8 cellular contexts compared by ENCODE assay signal in the genomic region with DNA sequence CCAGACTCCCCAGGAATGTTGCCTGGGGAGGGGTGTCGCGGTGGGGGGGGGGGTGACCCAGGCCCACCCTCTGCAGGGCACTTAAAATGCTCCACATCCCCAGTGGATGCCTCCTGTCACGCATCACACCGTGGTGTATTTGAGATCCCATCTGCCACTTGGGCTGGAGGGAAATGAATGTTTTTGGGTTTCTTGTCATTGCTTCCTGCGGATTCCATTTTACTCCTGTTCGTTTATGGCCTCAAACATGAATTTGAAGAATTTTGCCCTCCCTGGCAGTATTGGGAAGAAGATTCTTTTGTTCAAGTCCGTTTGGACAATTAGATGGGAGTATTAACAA. TPM values are rescaled to one million over a fixed set of nuclear protein-coding genes. Genes with fewer than 3 reads are reported as not detected.
A peak's percentile ranks its signal among the peaks of the same experiment; 100 is the strongest.
DNase-seq lines count a peak whose midpoint lies in the region; ATAC-seq, FAIRE-seq and TF ChIP-seq lines count a peak whose summit lies in the region.

No MANE protein-coding gene starts in this region.

- intact Hi-C loops in breast epithelium (cut with DNase I; ENCODE audit: low total_unique reads): loop anchor here (1.0 kb wide), 1 partner anchor 38 kb away; a partner anchor contains a TSS

- TF ChIP-seq POLR2A in breast epithelium (IDR thresholded peaks at IDR 0.05) (no peak), GM12892 (IDR thresholded peaks at IDR 0.05; ENCODE audit: low read depth, low read length) (no peak)

- peaks cover 33% of the 10 kb centered on the region for H3K4me1 Mint-ChIP-seq in activated CD8-positive, alpha-beta memory T cell treated with anti-CD3 and anti-CD28 coated beads, Interleukin-2, amount 10 ng/mL, durations not matched to agents 7 days and 5 days

- CTCF ChIA-PET in activated CD8-positive, alpha-beta memory T cell treated with anti-CD3 and anti-CD28 coated beads, Interleukin-2, amount 10 ng/mL, durations not matched to agents 7 days and 5 days (lab: Charles Lee): interaction anchor here (1.4 kb wide), 1 partner anchor 63 kb away, joined by 8 read pairs; no protein-coding TSS in a partner anchor

- H3K9me3 Mint-ChIP-seq in activated CD8-positive, alpha-beta memory T cell treated with anti-CD3 and anti-CD28 coated beads, Interleukin-2, amount 10 ng/mL, durations not matched to agents 7 days and 5 days (ENCODE audit: low read depth): no peaks in the 10 kb centered on the region

- H3K36me3 ChIP-seq in HUES48 (ENCODE audit: control insufficient read depth, insufficient read depth, low read length) (peaks cover 11% of the 10 kb centered on the region), breast epithelium (no peaks in the 10 kb centered on the region), mucosa of rectum (ENCODE audit: control insufficient read depth in 2 of 2, insufficient read depth in 2 of 2, low read length in 2 of 2) (no peaks in the 10 kb centered on the region)

- peaks cover 24% of the 10 kb centered on the region for H3K36me3 Mint-ChIP-seq in activated CD8-positive, alpha-beta memory T cell treated with anti-CD3 and anti-CD28 coated beads, Interleukin-2, amount 10 ng/mL, durations not matched to agents 7 days and 5 days

- peak overlapping the region; percentile 82 for H3K27ac Mint-ChIP-seq in activated CD8-positive, alpha-beta memory T cell treated with anti-CD3 and anti-CD28 coated beads, Interleukin-2, amount 10 ng/mL, durations not matched to agents 7 days and 5 days

- no peaks in the 10 kb centered on the region for H3K27me3 Mint-ChIP-seq in activated CD8-positive, alpha-beta memory T cell treated with anti-CD3 and anti-CD28 coated beads, Interleukin-2, amount 10 ng/mL, durations not matched to agents 7 days and 5 days

- ATAC-seq in activated CD8-positive, alpha-beta memory T cell treated with anti-CD3 and anti-CD28 coated beads, Interleukin-2, amount 10 ng/mL, durations not matched to agents 7 days and 5 days: peak; percentile 20

- H3K9ac ChIP-seq in HUES48 (ENCODE audit: low read depth, low read length) (peak overlapping the region; percentile 59; the same call in 1 of the 2 replicates), mucosa of rectum (ENCODE audit: low read depth in 1 of 2, low read length in 2 of 2) (peak overlapping the region; percentile 47 to 56)

- no peaks in the 10 kb centered on the region for H3K27me3 ChIP-seq in HUES48 (ENCODE audit: control insufficient read depth, insufficient read depth, low read length)
- H3K27me3 ChIP-seq in breast epithelium: no peaks in the 10 kb centered on the region
- H3K27me3 ChIP-seq in mucosa of rectum (ENCODE audit: control insufficient read depth in 2 of 2, insufficient read depth in 2 of 2, low read length in 2 of 2): no peaks in the 10 kb centered on the region

- no peak for TF ChIP-seq CTCF in breast epithelium (IDR thresholded peaks at IDR 0.05)
- no peak for TF ChIP-seq CTCF in D721Med (IDR thresholded peaks at IDR 0.05; ENCODE audit: insufficient read depth, missing control alignments)

- H3K4me1 ChIP-seq in HUES48 (ENCODE audit: control insufficient read depth, insufficient read depth, low read length) (peaks cover 14% of the 10 kb centered on the region), breast epithelium (no peaks in the 10 kb centered on the region), mucosa of rectum (ENCODE audit: control insufficient read depth in 2 of 2, insufficient read depth in 2 of 2, low read length in 2 of 2) (peaks cover 0 to 4% of the 10 kb centered on the region in 2 donors)

- H3K4me3 Mint-ChIP-seq in activated CD8-positive, alpha-beta memory T cell treated with anti-CD3 and anti-CD28 coated beads, Interleukin-2, amount 10 ng/mL, durations not matched to agents 7 days and 5 days: peak overlapping the region; percentile 80

- DNase-seq in activated CD8-positive, alpha-beta memory T cell treated with anti-CD3 and anti-CD28 coated beads, Interleukin-2, amount 10 ng/mL, durations not matched to agents 7 days and 5 days: no peak
- DNase-seq in activated CD8-positive, alpha-beta memory T cell treated with anti-CD3 and anti-CD28 coated beads, Interleukin-2, amount 50 U/mL, for 48 hours: no peak
- DNase-seq in breast epithelium (ENCODE audit: low spot score in 2 of 2): no peak
- DNase-seq in D721Med (ENCODE audit: insufficient read length, low spot score): no peak
- DNase-seq in globus pallidus (ENCODE audit: low spot score): no peak
- no peak for DNase-seq in GM12892 (ENCODE audit: insufficient read length)

- FAIRE-seq in D721Med (lab: Jason Lieb, UNC) (no peak), GM12892 (lab: Jason Lieb, UNC) (no peak)

- H3K9me3 ChIP-seq in HUES48 (ENCODE audit: control insufficient read depth, insufficient read depth, low read length) (no peaks in the 10 kb centered on the region), breast epithelium (no peaks in the 10 kb centered on the region), mucosa of rectum (ENCODE audit: control insufficient read depth in 2 of 2, low read length in 2 of 2) (no peaks in the 10 kb centered on the region)

- peak overlapping the region; percentile 56 for H3K27ac ChIP-seq in HUES48 (ENCODE audit: low read depth, low read length)
- peak overlapping the region; percentile 60 to 84 for H3K27ac ChIP-seq in breast epithelium
- no peak overlapping the region for H3K27ac ChIP-seq in mucosa of rectum (ENCODE audit: low read depth in 2 of 2, low read length in 2 of 2)

- H3K4me3 ChIP-seq in HUES48 (ENCODE audit: low read depth, low read length): peak overlapping the region; percentile 69
- H3K4me3 ChIP-seq in breast epithelium: peak overlapping the region; percentile 54 to 95 (median 69)
- H3K4me3 ChIP-seq in mucosa of rectum (ENCODE audit: low read length in 2 of 2): peak overlapping the region; percentile 71 to 81

RNA-seq across cellular contexts. Expression of a gene that starts 0.5 kb away (rescaled TPM):
- total RNA-seq in activated CD8-positive, alpha-beta memory T cell treated with anti-CD3 and anti-CD28 coated beads, Interleukin-2, amount 10 ng/mL, durations not matched to agents 7 days and 5 days: 10 to 100 TPM in 1 of 2 experiments, 1 to 10 TPM in 1; 9.2 to 12.5 TPM
- total RNA-seq in breast epithelium: 1 to 10 TPM in 1 of 3 donors, under 1 TPM in 2; 0.32 to 1.0 (median 0.66) TPM
- polyA plus RNA-seq in GM12892 (2012; ENCODE audit: missing spikeins): 5.0 TPM

RNA-seq across cellular contexts. Expression of a gene that starts 38.2 kb away (rescaled TPM):
- total RNA-seq in activated CD8-positive, alpha-beta memory T cell treated with anti-CD3 and anti-CD28 coated beads, Interleukin-2, amount 10 ng/mL, durations not matched to agents 7 days and 5 days: under 1 TPM in 1 of 2 experiments, not detected in 1; 0.67 TPM
- not detected for total RNA-seq in breast epithelium
- polyA plus RNA-seq in GM12892 (2012; ENCODE audit: missing spikeins): 0.85 TPM

Comparison
In these comparisons a context has a peak if more than half of its experiments do, and no peak if none do; other contexts are left out.
1. H3K27ac ChIP-seq: peak in HUES48 (single experiment) and breast epithelium (2 of 2); none in mucosa of rectum (0 of 2).
2. RNA of a gene that starts 0.5 kb away (total RNA-seq): 9.2 to 12.5 TPM in activated CD8-positive, alpha-beta memory T cell treated with anti-CD3 and anti-CD28 coated beads, Interleukin-2, amount 10 ng/mL, durations not matched to agents 7 days and 5 days; 0.32 to 1.0 TPM in breast epithelium; every median in the first group is over 4 times any median in the second.
3. Peak in every context shown above with its lines, with median percentiles within 50 percentile points of each other: H3K4me3 ChIP-seq.